In genomic region chr14:92937229-92937937, GRCh38 we compare ENCODE assay signal across 1 cellular context.
TF ChIP-seq lines count a peak whose summit lies in the region.

No MANE protein-coding gene starts in this region.

TF ChIP-seq in IMR-90, 13 proteins besides CTCF, POLR2A, EP300 and RAD21 (continued from another document):
- TF ChIP-seq MAZ (IDR thresholded peaks at IDR 0.05; ENCODE audit: borderline replicate concordance, low read depth, low read length) (no peak), SMC3 (IDR thresholded peaks at IDR 0.05; ENCODE audit: low read depth, low read length) (no peak), BHLHE40 (IDR thresholded peaks at IDR 0.05; ENCODE audit: low read depth, low read length) (no peak)
